Comparison of ENCODE assay signal across 8 cellular contexts in the genomic region with DNA sequence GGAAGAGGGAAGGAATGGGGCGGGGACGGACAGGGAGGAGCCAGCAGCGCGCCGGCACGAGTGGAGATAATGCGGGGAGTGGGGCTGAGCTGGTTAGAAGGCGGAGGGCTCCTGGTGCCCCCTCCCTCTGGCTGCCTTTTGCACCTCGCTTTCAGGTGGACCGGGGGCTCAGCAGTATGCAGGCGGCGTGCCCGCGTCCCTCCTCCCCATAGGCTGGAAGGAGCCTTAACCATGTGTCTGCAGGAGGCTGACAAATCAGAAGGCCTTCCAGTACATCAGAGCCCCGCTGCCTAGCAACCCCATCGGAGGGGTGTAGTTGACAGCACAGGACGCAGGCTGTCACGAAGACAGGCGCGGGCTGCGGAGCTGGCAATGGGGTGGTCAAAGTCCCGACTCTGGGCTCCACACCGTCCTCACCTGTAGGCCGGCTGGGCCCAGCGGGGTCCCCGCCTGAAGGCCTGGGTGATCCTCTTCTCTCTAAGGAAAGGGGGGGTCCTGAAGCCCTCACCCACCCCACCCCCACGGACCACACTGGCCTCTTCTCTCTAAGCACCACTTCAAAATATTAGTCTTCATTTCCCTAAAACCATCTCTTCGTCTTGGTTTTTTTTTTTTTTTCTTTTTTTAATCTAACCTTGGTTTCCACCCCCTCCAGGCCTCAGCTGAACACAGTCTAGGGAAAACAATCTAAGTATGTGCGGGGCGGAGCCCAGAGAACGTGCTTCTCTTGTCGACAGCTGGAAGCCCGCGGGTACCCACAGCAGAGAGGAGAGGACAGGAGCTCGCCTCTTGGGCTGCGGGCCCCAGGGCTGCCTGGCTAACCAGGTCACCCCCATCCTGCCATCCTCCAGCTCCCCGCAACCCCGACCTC. TPM values are rescaled to one million over a fixed set of nuclear protein-coding genes. Genes with fewer than 3 reads are reported as not detected.
DNase-seq lines count a peak whose midpoint lies in the region; ATAC-seq and TF ChIP-seq lines count a peak whose summit lies in the region.

No MANE protein-coding gene starts in this region.

- H3K27ac Mint-ChIP-seq in Caco-2 (ENCODE audit: unreplicated experiment) (peak overlapping the region; percentile 45), natural killer cell (peak overlapping the region; percentile 82 to 83)
- no peak overlapping the region for H3K27ac Mint-ChIP-seq in activated T-helper 1 cell treated with anti-CD3 and anti-CD28 coated beads, Interleukin-12 subunit alpha, Interleukin-12 subunit beta, Interleukin-2, Interleukin-4 antibody, amounts not matched to agents 30 ng/mL and 10 ng/mL and 1 ng/mL, durations not matched to agents 14 hours and 24 hours and 36 hours

- H3K27ac ChIP-seq in suprapubic skin: peak overlapping the region; percentile 78

- H3K4me3 Mint-ChIP-seq in Caco-2 (ENCODE audit: unreplicated experiment) (peak overlapping the region; percentile 70), natural killer cell (peak overlapping the region; percentile 82)
- peak overlapping the region; percentile 76 for H3K4me3 Mint-ChIP-seq in activated T-helper 1 cell treated with anti-CD3 and anti-CD28 coated beads, Interleukin-12 subunit alpha, Interleukin-12 subunit beta, Interleukin-2, Interleukin-4 antibody, amounts not matched to agents 30 ng/mL and 10 ng/mL and 1 ng/mL, durations not matched to agents 14 hours and 24 hours and 36 hours

- intact Hi-C loops in Caco-2 (cut with micrococcal nuclease; ENCODE audit: unreplicated experiment): loop anchor here (5.0 kb wide), 2 partner anchors 34 to 66 kb away; no protein-coding TSS in a partner anchor
- intact Hi-C loops in activated T-helper 1 cell treated with anti-CD3 and anti-CD28 coated beads, Interleukin-12 subunit alpha, Interleukin-12 subunit beta, Interleukin-2, Interleukin-4 antibody, amounts not matched to agents 30 ng/mL and 10 ng/mL and 1 ng/mL, durations not matched to agents 14 hours and 24 hours and 36 hours (cut with micrococcal nuclease): loop anchor here (5.0 kb wide), 4 partner anchors 34 to 256 kb away; partner anchors contain the start of genes KDM2B and RHOF
- intact Hi-C loops in natural killer cell (cut with micrococcal nuclease): loop anchor here (5.0 kb wide), 2 partner anchors 34 to 56 kb away; no protein-coding TSS in a partner anchor

- CTCF ChIA-PET in Caco-2 (lab: Charles Lee): interaction anchor here (0.6 to 1.1 kb wide), 4 partner anchors 36 to 586 kb away, joined by 3 to 9 read pairs (median 3); partner anchors contain the start of gene RHOF

- H3K36me3 ChIP-seq in Caco-2 (ENCODE audit: control insufficient read depth, insufficient read depth, low read length): no peaks in the 10 kb centered on the region; the same call in 1 of the 2 replicates
- H3K36me3 ChIP-seq in suprapubic skin: peaks cover 19% of the 10 kb centered on the region

- peak; percentile 48 to 65 for DNase-seq in Caco-2
- peak; percentile 89 for DNase-seq in OCI-M1 (lab: John Stamatoyannopoulos, UW)
- no peak for DNase-seq in activated T-helper 1 cell treated with anti-CD3 and anti-CD28 coated beads, Interleukin-12 subunit alpha, Interleukin-12 subunit beta, Interleukin-2, Interleukin-4 antibody, amounts not matched to agents 30 ng/mL and 10 ng/mL and 1 ng/mL, durations not matched to agents 14 hours and 24 hours and 36 hours (ENCODE audit: low spot score)
- DNase-seq in fibroblast of pulmonary artery (ENCODE audit: low read depth): peak; percentile 85
- DNase-seq in natural killer cell: peak; percentile 64
- peak; percentile 86 to 87 for DNase-seq in suprapubic skin (ENCODE audit: low spot score in 2 of 2)

- TF ChIP-seq CTCF in Caco-2 (IDR thresholded peaks at IDR 0.05; ENCODE audit: insufficient read depth in 1 of 2, low read depth in 1 of 2, low read length in 1 of 2, severe bottlenecking in 1 of 2, unreplicated experiment in 1 of 2) (no peak), fibroblast of pulmonary artery (IDR thresholded peaks at IDR 0.05; ENCODE audit: low read length, missing control alignments) (no peak), natural killer cell (IDR thresholded peaks at IDR 0.05) (no peak), suprapubic skin (IDR thresholded peaks at IDR 0.05) (no peak)

- TF ChIP-seq EP300 in suprapubic skin (IDR thresholded peaks at IDR 0.05): no peak

- H3K4me1 ChIP-seq in Caco-2 (peaks cover 21% of the 10 kb centered on the region), suprapubic skin (peaks cover 36% of the 10 kb centered on the region)

- H3K36me3 Mint-ChIP-seq in Caco-2 (ENCODE audit: insufficient read depth, unreplicated experiment): peaks cover 31% of the 10 kb centered on the region
- peaks cover 14% of the 10 kb centered on the region for H3K36me3 Mint-ChIP-seq in activated T-helper 1 cell treated with anti-CD3 and anti-CD28 coated beads, Interleukin-12 subunit alpha, Interleukin-12 subunit beta, Interleukin-2, Interleukin-4 antibody, amounts not matched to agents 30 ng/mL and 10 ng/mL and 1 ng/mL, durations not matched to agents 14 hours and 24 hours and 36 hours (ENCODE audit: low read depth)
- H3K36me3 Mint-ChIP-seq in natural killer cell: no peaks in the 10 kb centered on the region

- H3K9me3 Mint-ChIP-seq in Caco-2 (ENCODE audit: unreplicated experiment) (no peaks in the 10 kb centered on the region), natural killer cell (no peaks in the 10 kb centered on the region)
- H3K9me3 Mint-ChIP-seq in activated T-helper 1 cell treated with anti-CD3 and anti-CD28 coated beads, Interleukin-12 subunit alpha, Interleukin-12 subunit beta, Interleukin-2, Interleukin-4 antibody, amounts not matched to agents 30 ng/mL and 10 ng/mL and 1 ng/mL, durations not matched to agents 14 hours and 24 hours and 36 hours: no peaks in the 10 kb centered on the region

- H3K4me3 ChIP-seq in Caco-2 (ENCODE audit: low read depth, low read length) (peak overlapping the region; percentile 65), fibroblast of pulmonary artery (replicated peaks; ENCODE audit: low read depth, low read length) (peak overlapping the region; percentile 49), suprapubic skin (peak overlapping the region; percentile 74)

- H3K27me3 Mint-ChIP-seq in Caco-2 (ENCODE audit: insufficient read depth, unreplicated experiment): no peaks in the 10 kb centered on the region
- H3K27me3 Mint-ChIP-seq in activated T-helper 1 cell treated with anti-CD3 and anti-CD28 coated beads, Interleukin-12 subunit alpha, Interleukin-12 subunit beta, Interleukin-2, Interleukin-4 antibody, amounts not matched to agents 30 ng/mL and 10 ng/mL and 1 ng/mL, durations not matched to agents 14 hours and 24 hours and 36 hours (ENCODE audit: insufficient read depth): peaks cover 4% of the 10 kb centered on the region
- no peaks in the 10 kb centered on the region for H3K27me3 Mint-ChIP-seq in natural killer cell (ENCODE audit: low read depth in 2 of 2)

- ATAC-seq in GM19463 (IDR thresholded peaks at IDR 0.05; ENCODE audit: unreplicated experiment) (peak; percentile 50), HG03565 (IDR thresholded peaks at IDR 0.05; ENCODE audit: unreplicated experiment) (peak; percentile 36), natural killer cell (peak; percentile 20 to 52 (median 40))

- TF ChIP-seq POLR2A in suprapubic skin (IDR thresholded peaks at IDR 0.05): no peak

- POLR2A ChIA-PET in Caco-2 (lab: Charles Lee): no interaction called here

- H3K9me3 ChIP-seq in Caco-2 (no peaks in the 10 kb centered on the region), suprapubic skin (no peaks in the 10 kb centered on the region)

- 11% methylated on average over 30 of the region's 38 CpGs for WGBS in suprapubic skin

- BruUV-seq in Caco-2 (replicated peaks; lab: Mats Ljungman, UMichigan): no TSS peak

- H3K4me1 Mint-ChIP-seq in Caco-2 (ENCODE audit: low read depth, unreplicated experiment): peaks cover 17% of the 10 kb centered on the region
- H3K4me1 Mint-ChIP-seq in activated T-helper 1 cell treated with anti-CD3 and anti-CD28 coated beads, Interleukin-12 subunit alpha, Interleukin-12 subunit beta, Interleukin-2, Interleukin-4 antibody, amounts not matched to agents 30 ng/mL and 10 ng/mL and 1 ng/mL, durations not matched to agents 14 hours and 24 hours and 36 hours (ENCODE audit: low read depth): peaks cover 36% of the 10 kb centered on the region
- peaks cover 35 to 48% of the 10 kb centered on the region in 2 donors for H3K4me1 Mint-ChIP-seq in natural killer cell

- no peaks in the 10 kb centered on the region for H3K27me3 ChIP-seq in Caco-2 (replicated peaks; ENCODE audit: control insufficient read depth, insufficient read depth, low read length)
- no peaks in the 10 kb centered on the region for H3K27me3 ChIP-seq in suprapubic skin

RNA-seq across cellular contexts. Expression of gene KDM2B, which starts 44.5 kb away (rescaled TPM):
- total RNA-seq in Caco-2 (2022) (47.7 and 48.4 TPM in 2 replicates), natural killer cell (100 to 1,000 TPM in 1 of 3 donors, 10 to 100 TPM in 2; 97.3 to 106 (median 98.1) TPM), suprapubic skin (10 to 100 TPM; 47.8 to 53.7 (median 50.4) TPM)
- total RNA-seq in activated T-helper 1 cell treated with anti-CD3 and anti-CD28 coated beads, Interleukin-12 subunit alpha, Interleukin-12 subunit beta, Interleukin-2, Interleukin-4 antibody, amounts not matched to agents 30 ng/mL and 10 ng/mL and 1 ng/mL, durations not matched to agents 14 hours and 24 hours and 36 hours: 58.1 and 60.1 TPM in 2 replicates
